In the genomic region with DNA sequence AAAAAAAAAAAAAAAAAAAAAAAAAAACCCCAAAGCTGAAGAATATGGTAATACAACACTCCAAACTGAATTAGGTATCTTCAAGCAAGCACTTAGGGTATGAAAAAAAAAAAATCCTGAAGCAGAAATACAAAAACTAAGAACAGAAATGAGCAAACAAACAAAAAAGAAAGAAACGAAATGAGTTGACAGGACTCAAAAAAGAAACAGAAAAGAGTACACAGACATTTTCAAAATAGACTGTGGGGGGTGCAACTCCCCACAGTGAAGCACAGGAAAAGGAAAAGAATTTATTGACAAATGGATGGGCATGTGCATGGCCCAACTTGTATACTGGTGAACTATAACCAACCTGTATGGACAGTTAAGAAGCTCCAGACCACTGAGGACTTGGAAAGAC, we compare ENCODE assay signal across 15 cellular contexts. TPM values are rescaled to one million over a fixed set of nuclear protein-coding genes. Genes with fewer than 3 reads are reported as not detected.
DNase-seq lines count a peak whose midpoint lies in the region; ATAC-seq and TF ChIP-seq lines count a peak whose summit lies in the region.
"Had no signal": no experiment of that assay in that cellular context is flagged by ENCODE, and none has a peak within 500 bp of the region (broad histone marks: within the 10 kb centered on the region; RNA-seq: fewer than 3 reads in every experiment).

No MANE protein-coding gene starts in this region.

- H3K4me1 ChIP-seq in prostate gland (replicated peaks), result no peaks in the 10 kb centered on the region
- H3K4me1 ChIP-seq in upper lobe of right lung, result no peaks in the 10 kb centered on the region
- H3K4me1 ChIP-seq: SJSA1 had no signal

- no peak for TF ChIP-seq POLR2A in prostate gland (IDR thresholded peaks at IDR 0.05)

- H3K36me3 Mint-ChIP-seq in activated T-helper 2 cell treated with anti-CD3 and anti-CD28 coated beads, Interferon-gamma antibody, Interleukin-2, Interleukin-4, amounts not matched to agents 10 μg/mL and 5 μg/mL and 100 μg/mL, durations not matched to agents 14 hours and 24 hours and 36 hours (ENCODE audit: low read depth), result peaks cover 49% of the 10 kb centered on the region

- H3K36me3 ChIP-seq in prostate gland, result no peaks in the 10 kb centered on the region
- no peaks in the 10 kb centered on the region for H3K36me3 ChIP-seq in upper lobe of right lung
- H3K36me3 ChIP-seq: SJSA1 had no signal

- intact Hi-C loops in activated T-helper 2 cell treated with anti-CD3 and anti-CD28 coated beads, Interferon-gamma antibody, Interleukin-2, Interleukin-4, amounts not matched to agents 10 μg/mL and 5 μg/mL and 100 μg/mL, durations not matched to agents 14 hours and 24 hours and 36 hours (cut with micrococcal nuclease), result loop anchor here (2.0 to 10.0 kb wide), 2 partner anchors 43 to 131 kb away; no protein-coding TSS in a partner anchor
- intact Hi-C loops in prostate gland (cut with DNase I), result no loop called here
- intact Hi-C loops in upper lobe of right lung (cut with DNase I), result no loop called here

- DNase-seq in activated T-helper 2 cell treated with anti-CD3 and anti-CD28 coated beads, Interferon-gamma antibody, Interleukin-2, Interleukin-4, amounts not matched to agents 10 μg/mL and 5 μg/mL and 100 μg/mL, durations not matched to agents 14 hours and 24 hours and 36 hours (ENCODE audit: low spot score), result no peak
- DNase-seq in prostate gland (ENCODE audit: low spot score), result no peak
- DNase-seq in upper lobe of right lung, result no peak
- no peak for DNase-seq in foreskin fibroblast
- no peak for DNase-seq in NCI-H1436 (lab: John Stamatoyannopoulos, UW)
- DNase-seq: activated CD4-positive, CD25-positive, alpha-beta regulatory T cell; dermis blood vessel endothelial cell; mucosa of descending colon; NCI-H1105; stimulated activated CD4-positive, alpha-beta T cell treated with anti-CD3 and anti-CD28 coated beads, Interleukin-4, amount 100 ng/mL, for 24 hours had no signal

- H3K9me3 Mint-ChIP-seq in activated T-helper 2 cell treated with anti-CD3 and anti-CD28 coated beads, Interferon-gamma antibody, Interleukin-2, Interleukin-4, amounts not matched to agents 10 μg/mL and 5 μg/mL and 100 μg/mL, durations not matched to agents 14 hours and 24 hours and 36 hours, result no peaks in the 10 kb centered on the region

- peak overlapping the region; percentile 64 for H3K27ac Mint-ChIP-seq in activated T-helper 2 cell treated with anti-CD3 and anti-CD28 coated beads, Interferon-gamma antibody, Interleukin-2, Interleukin-4, amounts not matched to agents 10 μg/mL and 5 μg/mL and 100 μg/mL, durations not matched to agents 14 hours and 24 hours and 36 hours

- TF ChIP-seq CTCF in prostate gland (IDR thresholded peaks at IDR 0.05), result no peak
- TF ChIP-seq CTCF in upper lobe of right lung (IDR thresholded peaks at IDR 0.05), result no peak
- no peak for TF ChIP-seq CTCF in foreskin fibroblast (IDR thresholded peaks at IDR 0.05; ENCODE audit: low read depth, low read length)

- peaks cover 68% of the 10 kb centered on the region for H3K4me1 Mint-ChIP-seq in activated T-helper 2 cell treated with anti-CD3 and anti-CD28 coated beads, Interferon-gamma antibody, Interleukin-2, Interleukin-4, amounts not matched to agents 10 μg/mL and 5 μg/mL and 100 μg/mL, durations not matched to agents 14 hours and 24 hours and 36 hours (ENCODE audit: low read depth)

- no peaks in the 10 kb centered on the region for H3K27me3 Mint-ChIP-seq in activated T-helper 2 cell treated with anti-CD3 and anti-CD28 coated beads, Interferon-gamma antibody, Interleukin-2, Interleukin-4, amounts not matched to agents 10 μg/mL and 5 μg/mL and 100 μg/mL, durations not matched to agents 14 hours and 24 hours and 36 hours (ENCODE audit: low read depth)

- 35% methylated on average over 1 of the region's 1 CpG for WGBS in prostate gland

- no peak overlapping the region for H3K4me3 Mint-ChIP-seq in activated T-helper 2 cell treated with anti-CD3 and anti-CD28 coated beads, Interferon-gamma antibody, Interleukin-2, Interleukin-4, amounts not matched to agents 10 μg/mL and 5 μg/mL and 100 μg/mL, durations not matched to agents 14 hours and 24 hours and 36 hours (ENCODE audit: low read depth)

- H3K27ac ChIP-seq in prostate gland (no peak overlapping the region), upper lobe of right lung (no peak overlapping the region)
- H3K27ac ChIP-seq: SJSA1 had no signal

- H3K4me3 ChIP-seq in prostate gland, result no peak overlapping the region
- H3K4me3 ChIP-seq in upper lobe of right lung, result no peak overlapping the region
- no peak overlapping the region for H3K4me3 ChIP-seq in foreskin fibroblast (ENCODE audit: low read depth in 1 of 2, low read length in 2 of 2)
- H3K4me3 ChIP-seq: mucosa of descending colon, SJSA1 had no signal

- ATAC-seq in GM18498 (IDR thresholded peaks at IDR 0.05; ENCODE audit: unreplicated experiment), result peak; percentile 43
- ATAC-seq in GM21381 (IDR thresholded peaks at IDR 0.05; ENCODE audit: unreplicated experiment), result peak; percentile 54
- ATAC-seq in HG03108 (IDR thresholded peaks at IDR 0.05; ENCODE audit: unreplicated experiment), result peak; percentile 71
- ATAC-seq in upper lobe of right lung, result no peak
- ATAC-seq: HCT116 had no signal

- no peaks in the 10 kb centered on the region for H3K27me3 ChIP-seq in prostate gland (replicated peaks; ENCODE audit: insufficient read depth)
- H3K27me3 ChIP-seq in upper lobe of right lung, result no peaks in the 10 kb centered on the region
- H3K27me3 ChIP-seq: SJSA1 had no signal

- H3K9me3 ChIP-seq in prostate gland (no peaks in the 10 kb centered on the region), upper lobe of right lung (no peaks in the 10 kb centered on the region)
- H3K9me3 ChIP-seq: mucosa of descending colon, SJSA1 had no signal

RNA-seq across cellular contexts. Expression of a gene that starts 24.6 kb away (rescaled TPM):
- total RNA-seq in activated T-helper 2 cell treated with anti-CD3 and anti-CD28 coated beads, Interferon-gamma antibody, Interleukin-2, Interleukin-4, amounts not matched to agents 10 μg/mL and 5 μg/mL and 100 μg/mL, durations not matched to agents 14 hours and 24 hours and 36 hours, result 20.5 and 21.4 TPM in 2 replicates
- 10 to 100 TPM in 1 of 2 donors, 1 to 10 TPM in 1; 8.9 to 10.3 TPM for total RNA-seq in prostate gland
- 8.0 TPM for total RNA-seq in upper lobe of right lung
